ENCODE assay signal across 36 cellular contexts in the genomic region with DNA sequence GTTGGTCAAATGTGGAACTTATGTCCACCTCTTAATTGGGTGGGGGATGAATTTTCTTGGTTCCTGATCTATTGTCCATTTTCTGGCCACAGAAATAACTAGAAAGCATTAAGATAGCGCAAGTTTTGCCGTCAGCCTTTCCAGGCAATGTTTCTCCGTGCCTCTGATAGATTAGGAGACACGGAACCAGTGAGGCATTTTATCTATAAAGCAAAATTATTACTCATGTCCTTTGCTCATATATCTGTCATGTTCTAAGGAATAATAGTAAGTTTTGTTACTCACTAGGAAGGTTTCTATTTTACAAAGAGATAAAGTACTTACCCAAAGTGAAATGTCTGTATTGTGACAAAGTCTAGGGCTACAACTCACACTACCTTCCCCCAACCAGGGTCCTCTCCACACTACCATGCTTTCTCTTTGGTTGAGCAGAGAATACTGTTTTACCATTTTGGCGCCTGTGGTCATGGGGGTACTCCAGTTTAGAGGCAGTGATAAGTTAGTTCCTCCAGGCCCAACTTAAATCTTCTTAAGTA. TPM values are rescaled to one million over a fixed set of nuclear protein-coding genes. Genes with fewer than 3 reads are reported as not detected.
"Had no signal": no experiment of that assay in that cellular context is flagged by ENCODE, and none has a peak within 500 bp of the region (broad histone marks: within the 10 kb centered on the region; RNA-seq: fewer than 3 reads in every experiment).

No MANE protein-coding gene starts in this region.

- H3K9me3 Mint-ChIP-seq: activated B cell treated with CpG ODN at 0.5 μM for 24 hours; activated naive CD4-positive, alpha-beta T cell treated with anti-CD3 and anti-CD28 coated beads, Interleukin-2, amount 10 ng/mL, durations not matched to agents 7 days and 5 days; activated T-helper 1 cell treated with anti-CD3 and anti-CD28 coated beads, Interleukin-12 subunit alpha, Interleukin-12 subunit beta, Interleukin-2, Interleukin-4 antibody, amounts not matched to agents 30 ng/mL and 10 ng/mL and 1 ng/mL, durations not matched to agents 14 hours and 24 hours and 36 hours; brain had no signal

- DNase-seq: activated B cell treated with CpG ODN at 0.5 μM for 24 hours; activated CD4-positive, alpha-beta T cell treated with anti-CD3 and anti-CD28 coated beads for 48 hours; activated CD4-positive, CD25-positive, alpha-beta regulatory T cell treated with anti-CD3 and anti-CD28 coated beads, Interleukin-2, amount 50 U/mL, for 72 hours; activated CD8-positive, alpha-beta memory T cell treated with anti-CD3 and anti-CD28 coated beads, Interleukin-2, amount 50 U/mL, for 4 hours; activated effector memory CD4-positive, alpha-beta T cell treated with Interleukin-2 at 50 U/mL for 16 hours; activated naive CD4-positive, alpha-beta T cell treated with anti-CD3 and anti-CD28 coated beads, Interleukin-2, amount 10 ng/mL, durations not matched to agents 7 days and 5 days; activated naive CD8-positive, alpha-beta T cell treated with anti-CD3 and anti-CD28 coated beads, Interleukin-2, amount 50 U/mL, for 24 hours; activated T-cell treated with anti-CD3 and anti-CD28 coated beads for 4 hours; anterior cingulate cortex; caudate nucleus; Karpas-422; KBM-7; NCI-H1048; NCI-H1105 treated with DMSO at 0.1 percent for 48 hours; NCI-H1436; NCI-H1694; NCI-H1930; NCI-H345; NCI-H524 treated with DMSO at 0.1 percent for 48 hours; PC-9; SIG-M5; SW 1271; T-helper 1 cell; T-helper 2 cell; T-helper 9 cell had no signal

- ATAC-seq: activated naive CD8-positive, alpha-beta T cell treated with anti-CD3 and anti-CD28 coated beads, Interleukin-2, amount 50 U/mL, for 24 hours; Right ventricle myocardium inferior had no signal

- H3K27ac ChIP-seq: PC-9, RWPE1, VCaP had no signal

- H3K27ac Mint-ChIP-seq: activated B cell treated with CpG ODN at 0.5 μM for 24 hours; activated naive CD4-positive, alpha-beta T cell treated with anti-CD3 and anti-CD28 coated beads, Interleukin-2, amount 10 ng/mL, durations not matched to agents 7 days and 5 days; activated naive CD8-positive, alpha-beta T cell; activated naive CD8-positive, alpha-beta T cell treated with anti-CD3 and anti-CD28 coated beads, Interleukin-2, amount 50 U/mL, for 24 hours; activated T-helper 1 cell treated with anti-CD3 and anti-CD28 coated beads, Interleukin-12 subunit alpha, Interleukin-12 subunit beta, Interleukin-2, Interleukin-4 antibody, amounts not matched to agents 30 ng/mL and 10 ng/mL and 1 ng/mL, durations not matched to agents 14 hours and 24 hours and 36 hours; brain had no signal

- H3K36me3 Mint-ChIP-seq: activated naive CD4-positive, alpha-beta T cell treated with anti-CD3 and anti-CD28 coated beads, Interleukin-2, amount 10 ng/mL, durations not matched to agents 7 days and 5 days; activated naive CD8-positive, alpha-beta T cell; brain had no signal

- H2AFZ ChIP-seq: PC-9 had no signal

- H3K4me1 Mint-ChIP-seq: activated B cell treated with CpG ODN at 0.5 μM for 24 hours; activated naive CD4-positive, alpha-beta T cell treated with anti-CD3 and anti-CD28 coated beads, Interleukin-2, amount 10 ng/mL, durations not matched to agents 7 days and 5 days; brain had no signal

- H3K4me3 ChIP-seq: PC-9 had no signal

- H3K4me2 ChIP-seq: PC-9 had no signal

- H3K4me3 Mint-ChIP-seq: activated B cell treated with CpG ODN at 0.5 μM for 24 hours; activated naive CD4-positive, alpha-beta T cell treated with anti-CD3 and anti-CD28 coated beads, Interleukin-2, amount 10 ng/mL, durations not matched to agents 7 days and 5 days; activated naive CD8-positive, alpha-beta T cell; activated naive CD8-positive, alpha-beta T cell treated with anti-CD3 and anti-CD28 coated beads, Interleukin-2, amount 50 U/mL, for 24 hours; activated T-helper 1 cell treated with anti-CD3 and anti-CD28 coated beads, Interleukin-12 subunit alpha, Interleukin-12 subunit beta, Interleukin-2, Interleukin-4 antibody, amounts not matched to agents 30 ng/mL and 10 ng/mL and 1 ng/mL, durations not matched to agents 14 hours and 24 hours and 36 hours; brain had no signal

RNA-seq across cellular contexts. Expression of a gene that starts 19.9 kb away (rescaled TPM):
- total RNA-seq: activated B cell treated with CpG ODN at 0.5 μM for 24 hours, bronchial epithelial cell, cerebellum, MCF 10A, NCI-H460, PC-9, Right ventricle myocardium inferior, SK-MEL-5 had no signal

RNA-seq across cellular contexts. Expression of a gene that starts 39.2 kb away (rescaled TPM):
- total RNA-seq: activated B cell treated with CpG ODN at 0.5 μM for 24 hours; activated T-helper 1 cell treated with anti-CD3 and anti-CD28 coated beads, Interleukin-12 subunit alpha, Interleukin-12 subunit beta, Interleukin-2, Interleukin-4 antibody, amounts not matched to agents 30 ng/mL and 10 ng/mL and 1 ng/mL, durations not matched to agents 14 hours and 24 hours and 36 hours; bronchial epithelial cell; cerebellum; MCF 10A; NCI-H460; PC-9; Right ventricle myocardium inferior; SK-MEL-5 had no signal
